28 cellular contexts compared by ENCODE assay signal in genomic region chr19:51003316-51003715, GRCh38. TPM values are rescaled to one million over a fixed set of nuclear protein-coding genes. Genes with fewer than 3 reads are reported as not detected.
"Had no signal": no experiment of that assay in that cellular context is flagged by ENCODE, and none has a peak within 500 bp of the region (broad histone marks: within the 10 kb centered on the region; RNA-seq: fewer than 3 reads in every experiment).

No MANE protein-coding gene starts in this region.

- H3K4me1 Mint-ChIP-seq: activated CD8-positive, alpha-beta memory T cell treated with anti-CD3 and anti-CD28 coated beads, Interleukin-2, amount 10 ng/mL, durations not matched to agents 7 days and 5 days; activated naive CD8-positive, alpha-beta T cell treated with anti-CD3 and anti-CD28 coated beads, Interleukin-2, amount 50 U/mL, for 24 hours had no signal

- H3K4me3 ChIP-seq: ascending aorta, body of pancreas, Peyer's patch, SJCRH30 had no signal

- H3K9me3 Mint-ChIP-seq: activated naive CD4-positive, alpha-beta T cell treated with anti-CD3 and anti-CD28 coated beads, Interleukin-2, amount 50 U/mL, for 72 hours; activated naive CD8-positive, alpha-beta T cell treated with anti-CD3 and anti-CD28 coated beads, Interleukin-2, amount 50 U/mL, for 24 hours; activated T-cell treated with anti-CD3 and anti-CD28 coated beads, Interleukin-2, amount 50 U/mL, for 4 hours; WTC11 had no signal

- ATAC-seq: T-helper 17 cell had no signal

- H3K4me3 Mint-ChIP-seq: activated CD8-positive, alpha-beta memory T cell treated with anti-CD3 and anti-CD28 coated beads, Interleukin-2, amount 10 ng/mL, durations not matched to agents 7 days and 5 days; activated naive CD8-positive, alpha-beta T cell treated with anti-CD3 and anti-CD28 coated beads, Interleukin-2, amount 50 U/mL, for 24 hours; activated T-cell treated with anti-CD3 and anti-CD28 coated beads, Interleukin-2, amount 50 U/mL, for 4 hours; T-helper 17 cell had no signal

- H3K4me1 ChIP-seq: ascending aorta, body of pancreas, Peyer's patch, SJCRH30 had no signal

- H3K9me3 ChIP-seq: ascending aorta, body of pancreas, Peyer's patch, SJCRH30 had no signal

- H3K27me3 ChIP-seq: ascending aorta, body of pancreas, Peyer's patch had no signal

- H3K36me3 Mint-ChIP-seq: activated CD8-positive, alpha-beta memory T cell treated with anti-CD3 and anti-CD28 coated beads, Interleukin-2, amount 10 ng/mL, durations not matched to agents 7 days and 5 days; activated naive CD4-positive, alpha-beta T cell treated with anti-CD3 and anti-CD28 coated beads, Interleukin-2, amount 50 U/mL, for 72 hours; WTC11 had no signal

- H3K27ac Mint-ChIP-seq: activated CD8-positive, alpha-beta memory T cell treated with anti-CD3 and anti-CD28 coated beads, Interleukin-2, amount 10 ng/mL, durations not matched to agents 7 days and 5 days; activated naive CD8-positive, alpha-beta T cell treated with anti-CD3 and anti-CD28 coated beads, Interleukin-2, amount 50 U/mL, for 24 hours; T-helper 17 cell had no signal

- H3K27ac ChIP-seq: ascending aorta, body of pancreas, Peyer's patch, RWPE1, SJCRH30 had no signal

- DNase-seq: activated CD4-positive, alpha-beta T cell treated with anti-CD3 and anti-CD28 coated beads, Interleukin-2, amount 50 U/mL, for 4 hours; activated CD4-positive, CD25-positive, alpha-beta regulatory T cell treated with anti-CD3 and anti-CD28 coated beads, Interleukin-2, amount 50 U/mL, for 72 hours; activated effector memory CD4-positive, alpha-beta T cell treated with anti-CD3 and anti-CD28 coated beads, Interleukin-2, amount 50 U/mL, for 16 hours; activated naive CD4-positive, alpha-beta T cell treated with Interleukin-2 at 50 U/mL for 16 hours; activated T-cell treated with anti-CD3 and anti-CD28 coated beads, Interleukin-2, amount 50 U/mL, for 4 hours; amniotic stem cell; central memory CD4-positive, alpha-beta T cell; MM.1S; NCI-H1105 treated with DMSO at 0.1 percent for 48 hours; NCI-H1436 treated with DMSO at 0.1 percent for 48 hours; NCI-H187; NCI-H2081; NCI-H510A treated with DMSO at 0.1 percent for 48 hours; NK-92 treated with Interleukin-12 subunit alpha and Interleukin-12 subunit beta, amount 100 ng/mL, for 24 hours; Peyer's patch; Right ventricle myocardium superior; T-helper 17 cell; T-helper 9 cell had no signal

RNA-seq across cellular contexts. Expression of gene KLK8, which starts 1.9 kb away (rescaled TPM):
- total RNA-seq: activated CD8-positive, alpha-beta memory T cell treated with anti-CD3 and anti-CD28 coated beads, Interleukin-2, amount 10 ng/mL, durations not matched to agents 7 days and 5 days; activated naive CD4-positive, alpha-beta T cell treated with anti-CD3 and anti-CD28 coated beads, Interleukin-2, amount 50 U/mL, for 72 hours; activated T-cell treated with anti-CD3 and anti-CD28 coated beads, Interleukin-2, amount 50 U/mL, for 4 hours; ascending aorta; body of pancreas; chondrocyte; Peyer's patch; Right ventricle myocardium superior; SJCRH30; T-helper 17 cell had no signal

RNA-seq across cellular contexts. Expression of gene KLK10, which starts 16.2 kb away (rescaled TPM):
- total RNA-seq: activated CD8-positive, alpha-beta memory T cell treated with anti-CD3 and anti-CD28 coated beads, Interleukin-2, amount 10 ng/mL, durations not matched to agents 7 days and 5 days; activated naive CD4-positive, alpha-beta T cell treated with anti-CD3 and anti-CD28 coated beads, Interleukin-2, amount 50 U/mL, for 72 hours; activated T-cell treated with anti-CD3 and anti-CD28 coated beads, Interleukin-2, amount 50 U/mL, for 4 hours; body of pancreas; chondrocyte; Right ventricle myocardium superior; SJCRH30; T-helper 17 cell had no signal

RNA-seq across cellular contexts. Expression of gene KLK7, which starts 19.6 kb away (rescaled TPM):
- total RNA-seq: activated CD8-positive, alpha-beta memory T cell treated with anti-CD3 and anti-CD28 coated beads, Interleukin-2, amount 10 ng/mL, durations not matched to agents 7 days and 5 days; activated naive CD4-positive, alpha-beta T cell treated with anti-CD3 and anti-CD28 coated beads, Interleukin-2, amount 50 U/mL, for 72 hours; activated T-cell treated with anti-CD3 and anti-CD28 coated beads, Interleukin-2, amount 50 U/mL, for 4 hours; ascending aorta; chondrocyte; Right ventricle myocardium superior; SJCRH30; T-helper 17 cell had no signal

RNA-seq across cellular contexts. Expression of gene KLK11, which starts 23.1 kb away (rescaled TPM):
- total RNA-seq: activated CD8-positive, alpha-beta memory T cell treated with anti-CD3 and anti-CD28 coated beads, Interleukin-2, amount 10 ng/mL, durations not matched to agents 7 days and 5 days; activated naive CD4-positive, alpha-beta T cell treated with anti-CD3 and anti-CD28 coated beads, Interleukin-2, amount 50 U/mL, for 72 hours; ascending aorta; chondrocyte; Right ventricle myocardium superior; SJCRH30; T-helper 17 cell had no signal

RNA-seq across cellular contexts. Expression of gene KLK12, which starts 31.5 kb away (rescaled TPM):
- total RNA-seq: activated CD8-positive, alpha-beta memory T cell treated with anti-CD3 and anti-CD28 coated beads, Interleukin-2, amount 10 ng/mL, durations not matched to agents 7 days and 5 days; activated naive CD4-positive, alpha-beta T cell treated with anti-CD3 and anti-CD28 coated beads, Interleukin-2, amount 50 U/mL, for 72 hours; activated T-cell treated with anti-CD3 and anti-CD28 coated beads, Interleukin-2, amount 50 U/mL, for 4 hours; ascending aorta; body of pancreas; bronchial epithelial cell; chondrocyte; Right ventricle myocardium superior; SJCRH30; T-helper 17 cell; WTC11 had no signal
